Comparison of ENCODE assay signal across 1 cellular context in genomic region chr15:59406446-59406845, GRCh38.
TF ChIP-seq lines count a peak whose summit lies in the region.

No MANE protein-coding gene starts in this region.

TF ChIP-seq in GM12878, 131 proteins besides CTCF, POLR2A, EP300 and RAD21 (continued from another document):
- peak; percentile 30 for TF ChIP-seq SKIL (IDR thresholded peaks at IDR 0.05; ENCODE audit: low read depth, poor library complexity, severe bottlenecking)
- peak; percentile 87 for TF ChIP-seq RUNX3 (IDR thresholded peaks at IDR 0.05; ENCODE audit: low read length)
- peak; percentile 47 for TF ChIP-seq EED (IDR thresholded peaks at IDR 0.05; ENCODE audit: low read depth)
- TF ChIP-seq CREB1 (IDR thresholded peaks at IDR 0.05; ENCODE audit: low read depth): peak; percentile 19; the same call in 1 of the 2 replicates
- no peak for TF ChIP-seq SPI1 (IDR thresholded peaks at IDR 0.05; ENCODE audit: borderline replicate concordance, insufficient read depth, low read depth, low read length)
- TF ChIP-seq MEF2B (IDR thresholded peaks at IDR 0.05; ENCODE audit: partially characterized antibody, poor library complexity, severe bottlenecking): peak; percentile 34
- no peak for TF ChIP-seq MYC (IDR thresholded peaks at IDR 0.05; ENCODE audit: insufficient read depth, insufficient read length, insufficient replicate concordance, low read length, severe bottlenecking)
- no peak for TF ChIP-seq MXI1 (IDR thresholded peaks at IDR 0.05; ENCODE audit: low read depth, low read length)
- TF ChIP-seq FOXM1 (IDR thresholded peaks at IDR 0.05; ENCODE audit: low read depth, low read length): peak; percentile 65; the same call in 1 of the 2 replicates
- peak; percentile 66; the same call in 1 of the 2 replicates for TF ChIP-seq ATF2 (IDR thresholded peaks at IDR 0.05; ENCODE audit: low read length)
- 0 out of 2 replicates have a peak, but pooled peaks have one; percentile 26 for TF ChIP-seq ZBED1 (IDR thresholded peaks at IDR 0.05; ENCODE audit: borderline replicate concordance)
- peak; percentile 44; the same call in 1 of the 2 replicates for TF ChIP-seq CREM (IDR thresholded peaks at IDR 0.05; ENCODE audit: low read depth)
- TF ChIP-seq SUPT20H (IDR thresholded peaks at IDR 0.05; ENCODE audit: borderline replicate concordance, control insufficient read depth, low read depth, low read length): no peak
- no peak for TF ChIP-seq USF1 (IDR thresholded peaks at IDR 0.05; ENCODE audit: borderline replicate concordance, extremely low read length, insufficient read depth, low read depth, low read length)
